In genomic region chr3:98034036-98034435, GRCh38 we compare ENCODE assay signal across 9 cellular contexts. TPM values are rescaled to one million over a fixed set of nuclear protein-coding genes. Genes with fewer than 3 reads are reported as not detected.
"Had no signal": no experiment of that assay in that cellular context is flagged by ENCODE, and none has a peak within 500 bp of the region (broad histone marks: within the 10 kb centered on the region; RNA-seq: fewer than 3 reads in every experiment).

No MANE protein-coding gene starts in this region.

- H3K27ac ChIP-seq: GM23248 had no signal

- H2AFZ ChIP-seq: GM23248 had no signal

- H3K9me3 Mint-ChIP-seq: GM23338, HFFc6 had no signal

- H3K4me2 ChIP-seq: GM23338 had no signal

- H3K9ac ChIP-seq: GM23248 had no signal

- H3K4me3 Mint-ChIP-seq: GM23338, HFFc6 had no signal

- H3K36me3 ChIP-seq: HAP-1 had no signal

- DNase-seq: GM23248, GOT3, H7, HCEC 1CT, HFFc6 had no signal

- H3K27ac Mint-ChIP-seq: GM23338, HFFc6 had no signal

- H3K9me3 ChIP-seq: HAP-1 had no signal

- H3K4me3 ChIP-seq: GM23248, GM23338, HAP-1 had no signal

RNA-seq across cellular contexts. Expression of gene GABRR3, which starts 1.1 kb away (rescaled TPM):
- total RNA-seq: GM23248, GM23338, H1, H4, H7, HFFc6 had no signal
- polyA plus RNA-seq: GM23248, GM23338, H1 had no signal

RNA-seq across cellular contexts. Expression of gene OR5AC2, which starts 52.9 kb away (rescaled TPM):
- total RNA-seq: GM23248, GM23338, H1, H4, H7, HFFc6 had no signal
- polyA plus RNA-seq: GM23248, GM23338, H1 had no signal
